ENCODE assay signal across 15 cellular contexts in the genomic region with DNA sequence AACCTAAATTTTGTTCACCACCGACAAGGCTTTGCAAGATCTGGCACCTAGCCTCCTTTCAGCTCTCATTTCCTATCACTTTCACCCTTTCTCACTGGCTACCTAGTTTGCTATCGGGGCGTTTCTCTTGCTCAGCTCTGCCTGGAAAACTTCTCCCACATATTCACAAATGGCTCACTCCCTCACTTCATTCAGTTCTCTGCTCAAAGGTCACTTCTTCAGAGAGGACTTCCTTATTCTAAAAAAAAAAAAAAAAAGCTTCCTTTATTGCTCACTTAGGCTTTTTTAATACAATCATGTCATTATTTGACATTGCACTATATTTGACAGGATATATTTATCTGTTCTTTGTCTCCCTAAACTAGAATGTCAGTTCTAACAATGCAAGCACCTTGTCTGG. TPM values are rescaled to one million over a fixed set of nuclear protein-coding genes. Genes with fewer than 3 reads are reported as not detected.
DNase-seq lines count a peak whose midpoint lies in the region; ATAC-seq, FAIRE-seq and TF ChIP-seq lines count a peak whose summit lies in the region.
"Had no signal": no experiment of that assay in that cellular context is flagged by ENCODE, and none has a peak within 500 bp of the region (broad histone marks: within the 10 kb centered on the region; RNA-seq: fewer than 3 reads in every experiment).

No MANE protein-coding gene starts in this region.

- H3K9me2 ChIP-seq in OCI-LY1 (ENCODE audit: low read depth, low read length) (no peaks in the 10 kb centered on the region), SK-N-SH (no peaks in the 10 kb centered on the region)

- ATAC-seq in GM12878 (no peak), pancreas (no peak)

- H3K9ac ChIP-seq in OCI-LY1 (ENCODE audit: low read length) (peak overlapping the region; percentile 14; the same call in 1 of the 2 replicates), GM12878 (ENCODE audit: control insufficient read depth, insufficient read depth, low read length) (no peak overlapping the region), SK-N-SH (no peak overlapping the region)

- no TSS peak for BruUV-seq in GM12878 (replicated peaks; lab: Mats Ljungman, UMichigan)

- peak; percentile 57 for FAIRE-seq in GM12891 (lab: Jason Lieb, UNC)
- no peak for FAIRE-seq in GM12878 (lab: Jason Lieb, UNC)
- peak; percentile 71 for FAIRE-seq in pancreas (lab: Jason Lieb, UNC)

- H4K20me1 ChIP-seq in OCI-LY1 (ENCODE audit: insufficient read depth, low read length) (no peaks in the 10 kb centered on the region), GM12878 (ENCODE audit: control insufficient read depth, insufficient read depth) (no peaks in the 10 kb centered on the region), SK-N-SH (ENCODE audit: insufficient read depth) (no peaks in the 10 kb centered on the region)

- peaks cover 49% of the 10 kb centered on the region for H3K4me1 ChIP-seq in OCI-LY1 (ENCODE audit: insufficient read depth, low read length, severe bottlenecking)
- 0 out of 2 replicates have a peak, but pooled peaks cover 3% of the 10 kb centered on the region for H3K4me1 ChIP-seq in GM12878 (ENCODE audit: control insufficient read depth, insufficient read depth, low read length)
- peaks cover 6 to 10% (median 8%) of the 10 kb centered on the region in 3 donors for H3K4me1 ChIP-seq in pancreas
- no peaks in the 10 kb centered on the region; a peak in 1 of 4 replicates for H3K4me1 ChIP-seq in SK-N-SH (ENCODE audit: control insufficient read depth in 1 of 2, insufficient read depth in 2 of 2, low read depth in 1 of 2, low read length in 1 of 2)

- RAD21 ChIA-PET in GM12878 (lab: Charles Lee; ENCODE audit: unreplicated experiment): interaction anchor here (1.2 to 5.4 kb wide), 4 partner anchors 16 to 355 kb away, joined by 3 to 30 read pairs (median 9); partner anchors contain the start of gene WDR36

- H3K27ac ChIP-seq in OCI-LY1 (ENCODE audit: low read depth, low read length, poor library complexity, severe bottlenecking) (peak overlapping the region; percentile 13), GM12878 (ENCODE audit: control insufficient read depth, insufficient read depth) (no peak overlapping the region), pancreas (no peak overlapping the region), SK-N-SH (ENCODE audit: low read depth in 2 of 2, low read length in 1 of 2) (no peak overlapping the region)
- H3K27ac ChIP-seq: epithelial cell of prostate, right atrium auricular region, WERI-Rb-1 had no signal

- SMC1A ChIA-PET in GM12878 (lab: Charles Lee; ENCODE audit: uncharacterized antibody, unreplicated experiment): interaction anchor here (1.1 to 8.3 kb wide), 5 partner anchors 10 to 19 kb away, joined by 3 to 67 read pairs (median 6); partner anchors contain the start of gene TMEM232

- peak overlapping the region; percentile 16; the same call in 1 of the 2 replicates for H2AFZ ChIP-seq in OCI-LY1 (ENCODE audit: low read length)
- peak overlapping the region; percentile 71 for H2AFZ ChIP-seq in GM12878 (ENCODE audit: control insufficient read depth, low read depth, low read length)
- no peak overlapping the region for H2AFZ ChIP-seq in SK-N-SH (ENCODE audit: low read depth)

- H3K9me3 ChIP-seq in OCI-LY1 (ENCODE audit: low read length) (no peaks in the 10 kb centered on the region), GM12878 (replicated peaks; ENCODE audit: control insufficient read depth, insufficient read depth, low read length) (no peaks in the 10 kb centered on the region; the same call in 2 of the 3 replicates), pancreas (no peaks in the 10 kb centered on the region), SK-N-SH (no peaks in the 10 kb centered on the region)
- H3K9me3 ChIP-seq: right atrium auricular region had no signal

- H3K79me2 ChIP-seq in OCI-LY1 (ENCODE audit: insufficient read depth, low read length): peaks cover 21% of the 10 kb centered on the region
- peaks cover 29% of the 10 kb centered on the region for H3K79me2 ChIP-seq in GM12878 (ENCODE audit: control insufficient read depth, insufficient read depth, low read length)
- peaks cover 30% of the 10 kb centered on the region for H3K79me2 ChIP-seq in SK-N-SH (ENCODE audit: insufficient read depth)

- H3K4me2 ChIP-seq in OCI-LY1 (ENCODE audit: low read length): peak overlapping the region; percentile 64
- H3K4me2 ChIP-seq in GM12878 (ENCODE audit: control insufficient read depth, insufficient read depth): peak overlapping the region; percentile 66; the same call in 1 of the 2 replicates
- no peak overlapping the region for H3K4me2 ChIP-seq in SK-N-SH

- H3K36me3 ChIP-seq in OCI-LY1 (ENCODE audit: insufficient read depth, low read length) (0 out of 2 replicates have a peak, but pooled peaks cover 9% of the 10 kb centered on the region), GM12878 (ENCODE audit: control insufficient read depth in 2 of 2, insufficient read depth in 2 of 2, low read length in 1 of 2) (no peaks in the 10 kb centered on the region), pancreas (no peaks in the 10 kb centered on the region), SK-N-SH (replicated peaks in 1 of 2; ENCODE audit: control insufficient read depth in 1 of 2, insufficient read depth in 2 of 2, low read length in 1 of 2) (no peaks in the 10 kb centered on the region)
- H3K36me3 ChIP-seq: right atrium auricular region had no signal

- intact Hi-C loops in GM12878 (cut with micrococcal nuclease; ENCODE audit: unreplicated experiment) (no loop called here), pancreas (cut with DNase I) (no loop called here)

- 51% methylated on average over 3 of the region's 3 CpGs for WGBS in GM12878 (ENCODE audit: insufficient coverage, insufficient replicate concordance, low lambda C conversion rate, missing lambda C conversion rate)
- 71 to 76% methylated on average over 3 of the region's 3 CpGs for WGBS in pancreas, 2 donors
- 89% methylated on average over 3 of the region's 3 CpGs for WGBS in SK-N-SH (ENCODE audit: low lambda C conversion rate)

- no peak for TF ChIP-seq CTCF in OCI-LY1 (IDR thresholded peaks at IDR 0.05; ENCODE audit: low read length)
- no peak for TF ChIP-seq CTCF in GM12878 (IDR thresholded peaks at IDR 0.05 in 2 of 3, conservative IDR thresholded peaks at IDR 0.05 in 1 of 3; ENCODE audit: control insufficient read depth in 2 of 3, extremely low read depth in 1 of 3, insufficient read depth in 1 of 3, low read depth in 3 of 3, low read length in 3 of 3)
- no peak for TF ChIP-seq CTCF in pancreas (IDR thresholded peaks at IDR 0.05)
- TF ChIP-seq CTCF in SK-N-SH (IDR thresholded peaks at IDR 0.05): no peak

- POLR2A ChIA-PET in GM12878 (lab: Charles Lee) (interaction anchor here (0.6 to 6.2 kb wide), 7 partner anchors 16 to 503 kb away, joined by 3 to 45 read pairs (median 4); no protein-coding TSS in a partner anchor), SK-N-SH (lab: Yijun Ruan, JAX) (no interaction called here)

- H3K27me3 ChIP-seq in OCI-LY1 (ENCODE audit: insufficient read depth, low read length): no peaks in the 10 kb centered on the region
- no peaks in the 10 kb centered on the region for H3K27me3 ChIP-seq in GM12878 (replicated peaks in 1 of 2; ENCODE audit: control insufficient read depth in 2 of 2, insufficient read depth in 2 of 2, low read length in 1 of 2)
- H3K27me3 ChIP-seq in pancreas: no peaks in the 10 kb centered on the region
- H3K27me3 ChIP-seq in SK-N-SH (ENCODE audit: insufficient read depth): no peaks in the 10 kb centered on the region
- H3K27me3 ChIP-seq: right atrium auricular region had no signal

- H3K4me3 ChIP-seq in OCI-LY1 (ENCODE audit: low read depth, low read length, poor library complexity, severe bottlenecking): peak overlapping the region; percentile 33
- peak overlapping the region; percentile 42; the same call in 1 of the 2 replicates for H3K4me3 ChIP-seq in GM12878
- H3K4me3 ChIP-seq in pancreas: no peak overlapping the region
- no peak overlapping the region for H3K4me3 ChIP-seq in SK-N-SH (ENCODE audit: low read depth in 2 of 2, low read length in 1 of 2)
- H3K4me3 ChIP-seq: right atrium auricular region had no signal

- TF ChIP-seq RAD21 in GM12878 (IDR thresholded peaks at IDR 0.05; ENCODE audit: insufficient read depth, low read depth, low read length) (no peak), SK-N-SH (IDR thresholded peaks at IDR 0.05; ENCODE audit: low read length) (no peak)

- in situ Hi-C loops in GM12878 (cut with MboI): loop anchor here (25.0 kb wide), 2 partner anchors 501 to 776 kb away; partner anchors contain the start of gene STARD4

- DNase-seq in GM12891 (ENCODE audit: insufficient read length, low spot score): no peak
- DNase-seq in GM12878 (ENCODE audit: low read depth, low spot score): no peak
- no peak for DNase-seq in pancreas
- no peak for DNase-seq in SK-N-SH
- no peak for DNase-seq in COR-L47 (lab: John Stamatoyannopoulos, UW)
- no peak for DNase-seq in NCI-H82 treated with DMSO at 0.1 percent for 48 hours (lab: John Stamatoyannopoulos, UW; ENCODE audit: unreplicated experiment)
- DNase-seq: activated effector memory CD4-positive, alpha-beta T cell treated with Interleukin-2 at 50 U/mL for 16 hours; amniotic stem cell; CD4-positive, alpha-beta memory T cell; H7; mammary epithelial cell; WERI-Rb-1 had no signal

- TF ChIP-seq POLR2A in GM12891 (IDR thresholded peaks at IDR 0.05; ENCODE audit: low read depth, low read length) (no peak), GM12878 (IDR thresholded peaks at IDR 0.05; ENCODE audit: low read depth, low read length) (no peak)

- H3F3A ChIP-seq in OCI-LY1 (ENCODE audit: insufficient read depth, low read length) (no peaks in the 10 kb centered on the region), SK-N-SH (replicated peaks; ENCODE audit: insufficient read depth) (peaks cover 8% of the 10 kb centered on the region)

- TF ChIP-seq EP300 in GM12878 (IDR thresholded peaks at IDR 0.05; ENCODE audit: borderline replicate concordance in 1 of 2, control insufficient read depth in 1 of 2, low read depth in 2 of 2, low read length in 2 of 2) (no peak), SK-N-SH (IDR thresholded peaks at IDR 0.05; ENCODE audit: borderline replicate concordance in 1 of 2, low read depth in 1 of 2, low read length in 1 of 2) (no peak)

- CTCF ChIA-PET in GM12878 (lab: Yijun Ruan, JAX): interaction anchor here (1.1 to 7.2 kb wide), 4 partner anchors 9 to 20 kb away, joined by 3 to 33 read pairs (median 14); no protein-coding TSS in a partner anchor
- CTCF ChIA-PET in SK-N-SH (lab: Yijun Ruan, JAX): interaction anchor here (1.6 kb wide), 1 partner anchor 10 kb away, joined by 6 read pairs; the partner anchor contains the start of gene TMEM232

RNA-seq across cellular contexts. Expression of gene SLC25A46, which starts 2.0 kb away (rescaled TPM):
- polyA plus RNA-seq in GM12891 (2012; ENCODE audit: low read depth, missing spikeins): 42.0 TPM
- total RNA-seq in GM12878 (2013; cell fraction: nucleolus; rRNA removed): 92.5 and 96.6 TPM in 2 replicates
- total RNA-seq in GM12878 (2014; rRNA removed) (77.0 and 89.3 TPM in 2 replicates), GM12878 (2014; rRNA removed; fragmentation: Illumina TruSeq; extraction: Trizol) (76.7 and 79.3 TPM in 2 replicates), GM12878 (2021) (66.6 and 68.7 TPM in 2 replicates), pancreas (10 to 100 TPM; 11.0 to 20.7 (median 17.4) TPM)
- 22.6 TPM for polyA plus RNA-seq in GM12878 (2011; ENCODE audit: low read depth)
- polyA plus RNA-seq in GM12878 (2011; rRNA removed) (59.8 and 91.5 TPM in 2 replicates), GM12878 (2014; fragmentation: Illumina TruSeq; extraction: Trizol) (69.9 and 78.7 TPM in 2 replicates), GM12878 (2014; fragmentation: Nextera tagmentation; extraction: Ambion mirVana) (10 to 100 TPM; 18.0 to 31.0 TPM), GM12878 (2014; rRNA removed) (46.3 and 50.5 TPM in 2 replicates), GM12878 (2016; fragmentation: Nextera tagmentation; extraction: Ambion mirVana) (10 to 100 TPM; 86.7 to 89.6 TPM), pancreas (10 to 100 TPM in 1 of 2 donors, 1 to 10 TPM in 1; 6.1 to 12.2 TPM), SK-N-SH (2012; rRNA removed) (15.7 and 20.5 TPM in 2 replicates)
- polyA plus RNA-seq in GM12878 (2011; cell fraction: cytosol; rRNA removed): 24.8 and 26.7 TPM in 2 replicates
- polyA plus RNA-seq in GM12878 (2011; cell fraction: nucleus; rRNA removed): 31.1 and 32.8 TPM in 2 replicates
- polyA plus RNA-seq in GM12878 (2012): 42.1 and 43.4 TPM in 2 replicates
- 40.5 and 75.5 TPM in 2 replicates for polyA minus RNA-seq in GM12878 (2011; rRNA and poly(A)+ RNA removed)
- 22.7 and 26.2 TPM in 2 replicates for polyA minus RNA-seq in GM12878 (2011; cell fraction: cytosol; rRNA and poly(A)+ RNA removed)
- 23.2 and 36.7 TPM in 2 replicates for polyA minus RNA-seq in GM12878 (2011; cell fraction: nucleus; rRNA and poly(A)+ RNA removed)
- polyA plus RNA-seq in SK-N-SH (2012; cell fraction: cytosol; rRNA removed): 24.3 and 30.5 TPM in 2 replicates
- 11.0 and 21.2 TPM in 2 replicates for polyA plus RNA-seq in SK-N-SH (2012; cell fraction: nucleus; rRNA removed)

RNA-seq across cellular contexts. Expression of gene TMEM232, which starts 10.3 kb away (rescaled TPM):
- polyA plus RNA-seq in GM12891 (2012; ENCODE audit: low read depth, missing spikeins): 0.56 TPM
- total RNA-seq in GM12878 (2013; cell fraction: nucleolus; rRNA removed): 13.8 and 16.4 TPM in 2 replicates
- total RNA-seq in GM12878 (2014; rRNA removed): 1.2 and 2.3 TPM in 2 replicates
- 0.85 and 1.1 TPM in 2 replicates for total RNA-seq in GM12878 (2014; rRNA removed; fragmentation: Illumina TruSeq; extraction: Trizol)
- total RNA-seq in GM12878 (2021): 0.95 and 2.0 TPM in 2 replicates
- 0.42 TPM for polyA plus RNA-seq in GM12878 (2011; ENCODE audit: low read depth)
- polyA plus RNA-seq in GM12878 (2011; rRNA removed): 0.87 and 2.3 TPM in 2 replicates
- polyA plus RNA-seq in GM12878 (2011; cell fraction: cytosol; rRNA removed): 0.59 and 0.78 TPM in 2 replicates
- polyA plus RNA-seq in GM12878 (2011; cell fraction: nucleus; rRNA removed): 1.4 and 1.8 TPM in 2 replicates
- polyA plus RNA-seq in GM12878 (2012): 0.66 and 1.1 TPM in 2 replicates
- 0.97 and 1.3 TPM in 2 replicates for polyA plus RNA-seq in GM12878 (2014; fragmentation: Illumina TruSeq; extraction: Trizol)
- polyA plus RNA-seq in GM12878 (2014; fragmentation: Nextera tagmentation; extraction: Ambion mirVana): 1 to 10 TPM in 1 of 2 experiments, under 1 TPM in 1; 0.29 to 1.1 TPM
- polyA plus RNA-seq in GM12878 (2014; rRNA removed): 0.59 and 0.90 TPM in 2 replicates
- polyA plus RNA-seq in GM12878 (2016; fragmentation: Nextera tagmentation; extraction: Ambion mirVana): 1 to 10 TPM in 1 of 2 experiments, under 1 TPM in 1; 0.69 to 1.2 TPM
- polyA minus RNA-seq in GM12878 (2011; rRNA and poly(A)+ RNA removed): 2.0 and 2.3 TPM in 2 replicates
- polyA minus RNA-seq in GM12878 (2011; cell fraction: cytosol; rRNA and poly(A)+ RNA removed): 1.2 TPM in 1 of 2 replicates, not detected in the other
- polyA minus RNA-seq in GM12878 (2011; cell fraction: nucleus; rRNA and poly(A)+ RNA removed): 5.7 and 7.3 TPM in 2 replicates
- 1 to 10 TPM; 1.9 to 3.5 (median 2.3) TPM for total RNA-seq in pancreas
- 1 to 10 TPM in 1 of 2 donors, under 1 TPM in 1; 0.68 to 2.3 TPM for polyA plus RNA-seq in pancreas
- polyA plus RNA-seq in SK-N-SH (2012; rRNA removed): 0.66 and 1.2 TPM in 2 replicates
- 1.0 and 1.1 TPM in 2 replicates for polyA plus RNA-seq in SK-N-SH (2012; cell fraction: cytosol; rRNA removed)
- polyA plus RNA-seq in SK-N-SH (2012; cell fraction: nucleus; rRNA removed): 0.48 and 0.89 TPM in 2 replicates

Comparison
In these comparisons a context has a peak if more than half of its experiments do, and no peak if none do; other contexts are left out.
1. H3K4me3 ChIP-seq: peak in OCI-LY1 (single experiment) and GM12878 (single experiment); none in pancreas (0 of 4) and SK-N-SH (0 of 2).